10 cellular contexts compared by ENCODE assay signal in the genomic region with DNA sequence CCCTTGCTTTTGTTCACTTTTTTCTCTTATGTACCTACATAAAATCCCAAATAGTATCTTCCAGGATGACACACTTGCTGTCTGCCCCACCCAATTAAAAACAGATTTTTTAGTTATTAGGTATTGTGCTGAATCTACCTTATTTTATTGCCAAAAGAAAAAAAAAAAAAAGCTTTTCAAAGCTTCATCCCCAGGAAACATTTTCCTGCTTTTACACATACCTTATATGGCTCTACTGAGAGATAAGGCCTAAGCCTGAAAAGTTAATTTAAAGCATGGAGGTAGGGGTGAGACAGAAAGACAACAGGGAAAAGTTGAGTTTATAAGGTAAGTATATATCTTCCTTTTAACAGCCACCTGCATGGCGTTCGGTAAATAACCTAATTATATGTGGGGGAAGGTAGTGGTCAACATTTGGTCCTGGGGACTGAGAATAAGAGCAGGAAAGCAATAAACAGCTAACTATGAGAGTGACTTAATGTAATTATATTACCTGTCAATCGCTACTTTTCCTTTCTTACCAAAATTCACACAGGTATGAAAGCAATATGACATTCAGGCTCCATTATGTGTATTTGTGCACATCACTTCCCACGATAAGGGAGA. TPM values are rescaled to one million over a fixed set of nuclear protein-coding genes. Genes with fewer than 3 reads are reported as not detected.
DNase-seq lines count a peak whose midpoint lies in the region; ATAC-seq and TF ChIP-seq lines count a peak whose summit lies in the region.
"Had no signal": no experiment of that assay in that cellular context is flagged by ENCODE, and none has a peak within 500 bp of the region (broad histone marks: within the 10 kb centered on the region; RNA-seq: fewer than 3 reads in every experiment).

No MANE protein-coding gene starts in this region.

- no peak for TF ChIP-seq POLR2A in prostate gland (IDR thresholded peaks at IDR 0.05)
- TF ChIP-seq POLR2A in gastroesophageal sphincter (IDR thresholded peaks at IDR 0.05): no peak

- H3K9ac ChIP-seq in PC-3 (ENCODE audit: low read length) (peak overlapping the region; percentile 81; the same call in 1 of the 2 replicates), endocrine pancreas (ENCODE audit: control insufficient read depth, insufficient read depth, low read length) (no peak overlapping the region)

- H4K20me1 ChIP-seq in PC-3 (ENCODE audit: low read length): peaks cover 12% of the 10 kb centered on the region

- CTCF ChIA-PET in PC-3 (lab: Charles Lee): no interaction called here

- DNase-seq in GM12864 (ENCODE audit: low read depth) (no peak), PC-3 (peak; percentile 1), prostate gland (ENCODE audit: low spot score) (no peak), KG1 (lab: John Stamatoyannopoulos, UW) (no peak)
- DNase-seq: thyroid gland had no signal

- POLR2A ChIA-PET in PC-3 (lab: Charles Lee; ENCODE audit: unreplicated experiment): interaction anchor here (0.6 kb wide), 1 partner anchor 42 kb away, joined by 3 read pairs; a partner anchor contains a TSS

- peaks cover 41% of the 10 kb centered on the region for H3K4me1 ChIP-seq in PC-3 (ENCODE audit: insufficient read depth, low read length)
- H3K4me1 ChIP-seq in endocrine pancreas (ENCODE audit: control insufficient read depth, insufficient read depth, low read length): peaks cover 34% of the 10 kb centered on the region
- H3K4me1 ChIP-seq in prostate gland (replicated peaks): peaks cover 6% of the 10 kb centered on the region
- peaks cover 2 to 57% (median 18%) of the 10 kb centered on the region in 3 donors for H3K4me1 ChIP-seq in gastroesophageal sphincter

- H3K4me2 ChIP-seq in PC-3 (ENCODE audit: low read length): peak overlapping the region; percentile 99

- H3K79me2 ChIP-seq in PC-3 (ENCODE audit: low read length): peaks cover 65% of the 10 kb centered on the region

- H3K36me3 ChIP-seq in PC-3 (ENCODE audit: low read depth, low read length) (no peaks in the 10 kb centered on the region), endocrine pancreas (ENCODE audit: control insufficient read depth, insufficient read depth, low read length) (no peaks in the 10 kb centered on the region), prostate gland (no peaks in the 10 kb centered on the region), gastroesophageal sphincter (no peaks in the 10 kb centered on the region)
- H3K36me3 ChIP-seq: pancreas, thyroid gland had no signal

- TF ChIP-seq EP300 in gastroesophageal sphincter (IDR thresholded peaks at IDR 0.05): no peak

- H3F3A ChIP-seq in PC-3 (ENCODE audit: low read length, unreplicated experiment): no peaks in the 10 kb centered on the region

- H3K4me3 ChIP-seq in GM12864 (ENCODE audit: low read depth, low read length): peak overlapping the region; percentile 94
- peak overlapping the region; percentile 85 for H3K4me3 ChIP-seq in PC-3 (ENCODE audit: low read length)
- peak overlapping the region; percentile 53 for H3K4me3 ChIP-seq in endocrine pancreas (ENCODE audit: control insufficient read depth, insufficient read depth, low read length)
- no peak overlapping the region for H3K4me3 ChIP-seq in prostate gland
- no peak overlapping the region for H3K4me3 ChIP-seq in gastroesophageal sphincter
- H3K4me3 ChIP-seq: thyroid gland had no signal

- ATAC-seq in PC-3: no peak
- ATAC-seq in HG02798 (IDR thresholded peaks at IDR 0.05; ENCODE audit: poor library complexity, unreplicated experiment): no peak
- ATAC-seq in gastroesophageal sphincter: no peak
- ATAC-seq in GM21529 (IDR thresholded peaks at IDR 0.05; ENCODE audit: unreplicated experiment): no peak
- ATAC-seq: pancreas had no signal

- H3K27ac ChIP-seq in PC-3 (ENCODE audit: low read length) (no peak overlapping the region), prostate gland (peak overlapping the region; percentile 72 to 87), gastroesophageal sphincter (peak overlapping the region in 2 of 4 donors; percentile 33 to 83)
- H3K27ac ChIP-seq: thyroid gland had no signal

- 59% methylated on average over 4 of the region's 4 CpGs for whole genome bisulfite sequencing in prostate gland
- WGBS in gastroesophageal sphincter (ENCODE audit: low coverage in 1 of 2), 2 donors: 51 to 62% methylated on average over 4 of the region's 4 CpGs

- H3K9me2 ChIP-seq in PC-3 (replicated peaks; ENCODE audit: low read length): no peaks in the 10 kb centered on the region

- no peaks in the 10 kb centered on the region for H3K9me3 ChIP-seq in PC-3 (ENCODE audit: low read length)
- no peaks in the 10 kb centered on the region for H3K9me3 ChIP-seq in endocrine pancreas (ENCODE audit: control insufficient read depth, low read length)
- H3K9me3 ChIP-seq in prostate gland: no peaks in the 10 kb centered on the region
- H3K9me3 ChIP-seq in gastroesophageal sphincter: no peaks in the 10 kb centered on the region
- H3K9me3 ChIP-seq: pancreas, thyroid gland had no signal

- TF ChIP-seq CTCF in GM12864 (IDR thresholded peaks at IDR 0.05; ENCODE audit: low read depth, low read length, missing control alignments) (no peak), PC-3 (conservative IDR thresholded peaks at IDR 0.05; ENCODE audit: low read depth, low read length) (no peak), prostate gland (IDR thresholded peaks at IDR 0.05) (no peak), gastroesophageal sphincter (IDR thresholded peaks at IDR 0.05) (no peak)

- intact Hi-C loops in PC-3 (cut with micrococcal nuclease): no loop called here
- intact Hi-C loops in prostate gland (cut with DNase I): no loop called here

- H2AFZ ChIP-seq in PC-3 (ENCODE audit: low read length): no peak overlapping the region

- H3K27me3 ChIP-seq in PC-3 (ENCODE audit: low read length) (no peaks in the 10 kb centered on the region), endocrine pancreas (ENCODE audit: control insufficient read depth, insufficient read depth, low read length) (no peaks in the 10 kb centered on the region), prostate gland (replicated peaks; ENCODE audit: insufficient read depth) (no peaks in the 10 kb centered on the region), gastroesophageal sphincter (no peaks in the 10 kb centered on the region)
- H3K27me3 ChIP-seq: pancreas, thyroid gland had no signal

- BruUV-seq in PC-3 (replicated peaks; lab: Mats Ljungman, UMichigan): no TSS peak

RNA-seq across cellular contexts. Expression of a gene that starts 54.6 kb away (rescaled TPM):
- 27.6 and 38.6 TPM in 2 replicates for total RNA-seq in PC-3 (2014; rRNA removed)
- total RNA-seq in prostate gland: 10 to 100 TPM; 37.8 to 40.6 TPM
- total RNA-seq in gastroesophageal sphincter: 10 to 100 TPM; 23.9 to 46.2 (median 30.5) TPM

Comparison
In these comparisons a context has a peak if more than half of its experiments do, and no peak if none do; other contexts are left out.
1. H3K4me3 ChIP-seq: peak in GM12864 (single experiment), PC-3 (single experiment) and endocrine pancreas (single experiment); none in prostate gland (0 of 2) and gastroesophageal sphincter (0 of 2).